ENCODE assay signal across 8 cellular contexts in genomic region chr6:169751242-169752073, GRCh38. TPM values are rescaled to one million over a fixed set of nuclear protein-coding genes. Genes with fewer than 3 reads are reported as not detected.
DNase-seq lines count a peak whose midpoint lies in the region; ATAC-seq lines count a peak whose summit lies in the region.

Gene DYNLT2 (minus strand): TSS chr6:169751572. CDS start chr6:169751458, 114 bp downstream.
Gene ERMARD (plus strand): TSS chr6:169751622. CDS start chr6:169751658, 36 bp downstream.

- peak within 1 kb of the TSS; percentile 62 for H2AK5ac ChIP-seq in mesenchymal stem cell (ENCODE audit: low read length, severe bottlenecking)

- peak within 1 kb of the TSS; percentile 89 to 99 for H3K4me3 Mint-ChIP-seq in effector memory CD8-positive, alpha-beta T cell

- H3K9me3 ChIP-seq in mesenchymal stem cell (ENCODE audit: control insufficient read depth, low read length): no peaks in the 10 kb centered on the region

- H4K91ac ChIP-seq in mesenchymal stem cell (ENCODE audit: low read length): peak within 1 kb of the TSS; percentile 55

- peak within 1 kb of the TSS; percentile 86 to 99 for H3K4me3 ChIP-seq in mesenchymal stem cell (ENCODE audit: insufficient read depth in 1 of 2, low read depth in 1 of 2, low read length in 2 of 2)

- DNase-seq in COR-L47 (lab: John Stamatoyannopoulos, UW) (peak; percentile 87), HT-29 (ENCODE audit: low spot score) (peak; percentile 97), NK-92 (lab: John Stamatoyannopoulos, UW; ENCODE audit: unreplicated experiment) (peak; percentile 43), mesenchymal stem cell (peak; percentile 96)
- DNase-seq in activated CD8-positive, alpha-beta memory T cell treated with anti-CD3 and anti-CD28 coated beads for 4 hours (ENCODE audit: low read depth in 2 of 2): peak; percentile 88 to 89
- DNase-seq in effector memory CD8-positive, alpha-beta T cell: peak; percentile 91 to 95 (median 95)
- DNase-seq in stimulated activated CD8-positive, alpha-beta memory T cell treated with anti-CD3 and anti-CD28 coated beads, Interleukin-12 subunit alpha, Interleukin-12 subunit beta, amount 100 ng/mL, for 24 hours (ENCODE audit: extremely low read depth): peak; percentile 88

- peak within 1 kb of the TSS; percentile 2 to 99 for H3K14ac ChIP-seq in mesenchymal stem cell (ENCODE audit: low read length in 2 of 2)

- no peaks in the 10 kb centered on the region for H3K9me3 Mint-ChIP-seq in effector memory CD8-positive, alpha-beta T cell

- H3K4me1 ChIP-seq in mesenchymal stem cell (ENCODE audit: control insufficient read depth, insufficient read depth, low read depth, low read length): peaks cover 3% of the 10 kb centered on the region

- peaks cover 16% of the 10 kb centered on the region for H3K79me1 ChIP-seq in mesenchymal stem cell (replicated peaks; ENCODE audit: low read length, poor library complexity, severe bottlenecking)

- peak within 1 kb of the TSS; percentile 95 for H3K9ac ChIP-seq in mesenchymal stem cell (ENCODE audit: low read length)

- H3K4ac ChIP-seq in mesenchymal stem cell (ENCODE audit: low read depth in 1 of 2, low read length in 2 of 2): peak within 1 kb of the TSS; percentile 55 to 69

- H3K4me2 ChIP-seq in mesenchymal stem cell (ENCODE audit: low read length, poor library complexity, severe bottlenecking): peak within 1 kb of the TSS; percentile 91

- peak within 1 kb of the TSS; percentile 98 to 100 for H3K27ac Mint-ChIP-seq in effector memory CD8-positive, alpha-beta T cell

- H3K4me1 Mint-ChIP-seq in effector memory CD8-positive, alpha-beta T cell (ENCODE audit: low read depth in 2 of 2): peaks cover 10 to 38% of the 10 kb centered on the region in 2 donors

- peaks cover 29% of the 10 kb centered on the region for H3K36me3 Mint-ChIP-seq in effector memory CD8-positive, alpha-beta T cell (ENCODE audit: insufficient read depth)

- H3K36me3 ChIP-seq in mesenchymal stem cell (ENCODE audit: control insufficient read depth in 1 of 2, insufficient read depth in 2 of 2, low read depth in 1 of 2, low read length in 2 of 2): peaks cover 0 to 11% of the 10 kb centered on the region in 2 experiments

- peak; percentile 95 for ATAC-seq in GM21360 (IDR thresholded peaks at IDR 0.05; ENCODE audit: unreplicated experiment)
- ATAC-seq in effector memory CD8-positive, alpha-beta T cell (replicated peaks): peak; percentile 93

- peak within 1 kb of the TSS; percentile 78 for H3K27ac ChIP-seq in mesenchymal stem cell (ENCODE audit: low read length, poor library complexity, severe bottlenecking)

- WGBS in mesenchymal stem cell: under 1% methylated on average over 57 of the region's 90 CpGs

- H3K23ac ChIP-seq in mesenchymal stem cell (ENCODE audit: low read length in 2 of 2): peak within 1 kb of the TSS in 1 of 2 experiments; percentile 99

- H3K27me3 ChIP-seq in mesenchymal stem cell (ENCODE audit: control insufficient read depth in 1 of 2, insufficient read depth in 1 of 2, low read length in 2 of 2): no peaks in the 10 kb centered on the region

- H2BK15ac ChIP-seq in mesenchymal stem cell (ENCODE audit: low read depth, poor library complexity, severe bottlenecking): peak within 1 kb of the TSS; percentile 29

- H2BK120ac ChIP-seq in mesenchymal stem cell (ENCODE audit: low read depth, low read length): peak within 1 kb of the TSS; percentile 87

- peak within 1 kb of the TSS; percentile 68 for H2BK5ac ChIP-seq in mesenchymal stem cell (ENCODE audit: low read depth, low read length, poor library complexity, severe bottlenecking)

- H2AFZ ChIP-seq in mesenchymal stem cell (ENCODE audit: low read depth, low read length): peak within 1 kb of the TSS; percentile 92

- peak within 1 kb of the TSS; percentile 86 for H4K8ac ChIP-seq in mesenchymal stem cell (ENCODE audit: low read length)

- peak within 1 kb of the TSS; percentile 92 to 95 for H3K18ac ChIP-seq in mesenchymal stem cell (ENCODE audit: low read depth in 1 of 2, low read length in 2 of 2)

- H2BK12ac ChIP-seq in mesenchymal stem cell (ENCODE audit: low read length in 2 of 2): peak within 1 kb of the TSS in 1 of 2 experiments; percentile 63

- H3K27me3 Mint-ChIP-seq in effector memory CD8-positive, alpha-beta T cell: no peaks in the 10 kb centered on the region

RNA-seq across cellular contexts. Expression of gene DYNLT2, which starts in this region (rescaled TPM):
- 1.7 and 3.2 TPM in 2 replicates for total RNA-seq in HT-29 (2014; rRNA removed; shearing (Covaris generic))
- 0.48 TPM for polyA plus RNA-seq in mesenchymal stem cell (2013, experiment 1 of 2)
- 0.27 TPM for polyA plus RNA-seq in mesenchymal stem cell (2013, experiment 2 of 2)

RNA-seq across cellular contexts. Expression of gene ERMARD, which starts in this region (rescaled TPM):
- total RNA-seq in HT-29 (2014; rRNA removed; shearing (Covaris generic)): 7.1 and 10.9 TPM in 2 replicates
- 8.0 TPM for polyA plus RNA-seq in mesenchymal stem cell (2013, experiment 1 of 2)
- polyA plus RNA-seq in mesenchymal stem cell (2013, experiment 2 of 2): 10.8 TPM

Comparison
In these comparisons a context has a peak if more than half of its experiments do, and no peak if none do; other contexts are left out.
1. Peak in every context shown above with its lines: DNase-seq, ATAC-seq, H3K4me3 ChIP-seq and H3K27ac ChIP-seq.
2. DNase-seq: peak in every context shown above with its lines; median percentile 97 in HT-29; 96 in mesenchymal stem cell; 95 in effector memory CD8-positive, alpha-beta T cell; 88 in activated CD8-positive, alpha-beta memory T cell treated with anti-CD3 and anti-CD28 coated beads for 4 hours; 88 in stimulated activated CD8-positive, alpha-beta memory T cell treated with anti-CD3 and anti-CD28 coated beads, Interleukin-12 subunit alpha, Interleukin-12 subunit beta, amount 100 ng/mL, for 24 hours; 87 in COR-L47; 43 in NK-92.